12 cellular contexts compared by ENCODE assay signal in the genomic region with DNA sequence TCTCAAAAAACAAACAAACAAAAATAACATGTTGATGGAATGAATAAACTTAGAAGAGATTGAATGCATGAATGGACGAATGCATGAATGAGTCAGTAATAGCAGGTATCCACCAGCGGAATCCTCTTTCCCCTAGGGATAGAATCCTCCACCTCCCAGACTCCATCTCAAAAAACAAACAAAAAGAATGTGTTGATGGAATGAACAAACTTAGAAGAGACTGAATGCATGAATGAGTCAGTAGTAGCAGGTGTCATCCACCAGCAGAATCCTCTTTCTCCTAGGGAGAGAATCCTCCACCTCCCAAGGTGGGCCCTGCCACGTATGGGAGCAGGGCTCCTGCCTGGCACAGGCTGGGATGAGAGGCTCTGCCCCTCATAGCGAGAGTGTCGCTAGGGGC. TPM values are rescaled to one million over a fixed set of nuclear protein-coding genes. Genes with fewer than 3 reads are reported as not detected.
DNase-seq lines count a peak whose midpoint lies in the region; TF ChIP-seq lines count a peak whose summit lies in the region.
"Had no signal": no experiment of that assay in that cellular context is flagged by ENCODE, and none has a peak within 500 bp of the region (broad histone marks: within the 10 kb centered on the region; RNA-seq: fewer than 3 reads in every experiment).

No MANE protein-coding gene starts in this region.

- no peaks in the 10 kb centered on the region for H3K9me3 ChIP-seq in Karpas-422 (ENCODE audit: low read length)
- H3K9me3 ChIP-seq in trophoblast cell (ENCODE audit: insufficient read depth, low read depth, low read length), result no peaks in the 10 kb centered on the region

- H3K36me3 ChIP-seq in Karpas-422 (ENCODE audit: insufficient read depth, low read length) (no peaks in the 10 kb centered on the region), trophoblast cell (ENCODE audit: control insufficient read depth in 1 of 2, insufficient read depth in 2 of 2, low read length in 2 of 2) (no peaks in the 10 kb centered on the region)

- no peak overlapping the region for H2BK120ac ChIP-seq in trophoblast cell (ENCODE audit: insufficient read depth, low read length, poor library complexity)

- peak overlapping the region; percentile 99 to 100 (median 100) for H3K27ac Mint-ChIP-seq in CD14-positive monocyte
- H3K27ac Mint-ChIP-seq in HFFc6, result no peak overlapping the region

- H3K4me1 ChIP-seq in Karpas-422 (ENCODE audit: low read length) (peaks cover 37% of the 10 kb centered on the region), trophoblast cell (ENCODE audit: control insufficient read depth in 1 of 2, insufficient read depth in 2 of 2, low read length in 2 of 2) (peaks cover 19 to 21% of the 10 kb centered on the region in 2 experiments)

- H3K27me3 Mint-ChIP-seq in CD14-positive monocyte (ENCODE audit: low read depth in 3 of 3), result peaks cover 0 to 9% (median 2%) of the 10 kb centered on the region in 3 donors
- H3K27me3 Mint-ChIP-seq in HFFc6 (ENCODE audit: insufficient read depth), result no peaks in the 10 kb centered on the region
- H3K27me3 Mint-ChIP-seq: activated naive CD8-positive, alpha-beta T cell had no signal

- H3K23ac ChIP-seq in trophoblast cell (ENCODE audit: low read length), result no peak overlapping the region

- H3K9ac ChIP-seq in Karpas-422 (ENCODE audit: low read length) (peak overlapping the region; percentile 66), trophoblast cell (ENCODE audit: low read length) (no peak overlapping the region)

- no peak overlapping the region for H4K8ac ChIP-seq in trophoblast cell (ENCODE audit: low read depth, low read length)

- H3K4me3 Mint-ChIP-seq in CD14-positive monocyte (no peak overlapping the region), HFFc6 (no peak overlapping the region)
- H3K4me3 Mint-ChIP-seq: endodermal cell had no signal

- no peaks in the 10 kb centered on the region for H4K20me1 ChIP-seq in Karpas-422 (ENCODE audit: insufficient read depth, low read depth, low read length)

- H2AK5ac ChIP-seq in trophoblast cell (ENCODE audit: low read length), result no peak overlapping the region

- no peak for DNase-seq in CD14-positive monocyte (ENCODE audit: low spot score)
- DNase-seq in Karpas-422, result no peak
- DNase-seq in caudate nucleus (lab: John Stamatoyannopoulos, UW), result no peak
- DNase-seq in trophoblast cell, result peak; percentile 65 to 89
- DNase-seq in stimulated activated CD4-positive, alpha-beta T cell treated with anti-CD3 and anti-CD28 coated beads, Interleukin-15, amount 100 ng/mL, for 24 hours, result no peak
- no peak for DNase-seq in NCI-H446 treated with DMSO at 0.1 percent for 48 hours (lab: John Stamatoyannopoulos, UW)
- no peak for DNase-seq in HFFc6
- no peak for DNase-seq in stimulated activated CD4-positive, alpha-beta T cell treated with anti-CD3 and anti-CD28 coated beads, Interleukin-4, amount 100 ng/mL, for 1 hour
- DNase-seq: endodermal cell, NCI-H2029 treated with DMSO at 0.1 percent for 48 hours, OCI-M1 had no signal

- peaks cover 92% of the 10 kb centered on the region for H3K4me1 Mint-ChIP-seq in CD14-positive monocyte
- H3K4me1 Mint-ChIP-seq in HFFc6 (ENCODE audit: low read depth), result peaks cover 48% of the 10 kb centered on the region

- no peak overlapping the region for H2BK12ac ChIP-seq in trophoblast cell (ENCODE audit: low read length)

- peaks cover 0 to 2% (median 0%) of the 10 kb centered on the region in 7 donors for H3K9me3 Mint-ChIP-seq in CD14-positive monocyte
- no peaks in the 10 kb centered on the region for H3K9me3 Mint-ChIP-seq in HFFc6
- H3K9me3 Mint-ChIP-seq: endodermal cell had no signal

- no peak overlapping the region for H3K14ac ChIP-seq in trophoblast cell (ENCODE audit: low read length)

- no CpG with 5 or more reads among the region's 5 CpGs for WGBS in trophoblast cell (ENCODE audit: extremely low coverage, insufficient coverage, insufficient read length)

- H3K4me3 ChIP-seq in Karpas-422 (ENCODE audit: low read length) (peak overlapping the region; percentile 37; the same call in 1 of the 2 replicates), trophoblast cell (ENCODE audit: low read depth, low read length) (no peak overlapping the region)

- H3K4ac ChIP-seq in trophoblast cell (ENCODE audit: low read depth, low read length), result no peak overlapping the region

- H3K79me1 ChIP-seq in trophoblast cell (ENCODE audit: low read length), result peaks cover 9% of the 10 kb centered on the region

- TF ChIP-seq CTCF in CD14-positive monocyte (IDR thresholded peaks at IDR 0.05) (no peak), HFFc6 (IDR thresholded peaks at IDR 0.05) (no peak)

- H3K27me3 ChIP-seq in Karpas-422 (ENCODE audit: low read length) (no peaks in the 10 kb centered on the region), trophoblast cell (ENCODE audit: insufficient read depth, low read length) (no peaks in the 10 kb centered on the region)

- H2AFZ ChIP-seq in Karpas-422 (ENCODE audit: low read length), result no peak overlapping the region
- H2AFZ ChIP-seq in trophoblast cell (ENCODE audit: insufficient read depth, low read length, poor library complexity), result no peak overlapping the region

- H2BK5ac ChIP-seq in trophoblast cell (ENCODE audit: low read depth, low read length, poor library complexity), result no peak overlapping the region

- intact Hi-C loops in CD14-positive monocyte (cut with micrococcal nuclease), result loop anchor here in 1 of 2 donors (5.0 kb wide), 1 partner anchor 41 kb away; no protein-coding TSS in a partner anchor

- no peaks in the 10 kb centered on the region for H3K9me2 ChIP-seq in Karpas-422 (replicated peaks; ENCODE audit: insufficient read depth, low read length)

- no peak overlapping the region for H3K18ac ChIP-seq in trophoblast cell (ENCODE audit: low read length)

- no peaks in the 10 kb centered on the region for H3K79me2 ChIP-seq in Karpas-422 (ENCODE audit: low read length)
- no peaks in the 10 kb centered on the region for H3K79me2 ChIP-seq in trophoblast cell (ENCODE audit: control insufficient read depth, insufficient read depth, low read length, poor library complexity)

- no peak overlapping the region for H4K91ac ChIP-seq in trophoblast cell (ENCODE audit: low read depth, low read length)

- H4K12ac ChIP-seq in trophoblast cell (ENCODE audit: low read depth, low read length), result no peak overlapping the region

- H3K27ac ChIP-seq in Karpas-422 (ENCODE audit: low read length) (peak overlapping the region; percentile 95), caudate nucleus (ENCODE audit: low read depth, low read length) (peak overlapping the region; percentile 9), trophoblast cell (ENCODE audit: low read depth, low read length) (no peak overlapping the region)

- peaks cover 8 to 10% of the 10 kb centered on the region in 2 donors for H3K36me3 Mint-ChIP-seq in CD14-positive monocyte
- H3K36me3 Mint-ChIP-seq in HFFc6 (ENCODE audit: low read depth), result no peaks in the 10 kb centered on the region
- H3K36me3 Mint-ChIP-seq: activated naive CD8-positive, alpha-beta T cell had no signal

- H3K4me2 ChIP-seq in Karpas-422 (ENCODE audit: low read depth, low read length, poor library complexity, severe bottlenecking) (peak overlapping the region; percentile 72), trophoblast cell (ENCODE audit: low read length) (no peak overlapping the region)

RNA-seq across cellular contexts. Expression of a gene that starts 26.8 kb away (rescaled TPM):
- 1 to 10 TPM; 4.1 to 5.8 TPM for polyA plus RNA-seq in CD14-positive monocyte
- total RNA-seq in Karpas-422 (2014; rRNA removed; shearing (Covaris generic); ENCODE audit: low replicate concordance), result 86.1 and 160 TPM in 2 replicates
- polyA plus RNA-seq in trophoblast cell (2013), result 14.7 and 14.9 TPM in 2 replicates
- 10 to 100 TPM in 3 of 6 experiments, 1 to 10 TPM in 3; 9.4 to 10.6 (median 9.9) TPM for total RNA-seq in HFFc6 (2021; fragmentation: NEBNext Ultra II Directional; extraction: Animal tissue kit (Norgen Biotek cat#: 25700))

RNA-seq across cellular contexts. Expression of a gene that starts 45.3 kb away (rescaled TPM):
- 100 to 1,000 TPM; 162 to 180 TPM for polyA plus RNA-seq in CD14-positive monocyte
- 145 and 287 TPM in 2 replicates for total RNA-seq in Karpas-422 (2014; rRNA removed; shearing (Covaris generic); ENCODE audit: low replicate concordance)
- polyA plus RNA-seq in trophoblast cell (2013), result 81.3 and 83.7 TPM in 2 replicates
- total RNA-seq in HFFc6 (2021; fragmentation: NEBNext Ultra II Directional; extraction: Animal tissue kit (Norgen Biotek cat#: 25700)), result 100 to 1,000 TPM; 160 to 173 (median 168) TPM

Comparison
In these comparisons a context has a peak if more than half of its experiments do, and no peak if none do; other contexts are left out.
1. DNase-seq: peak in trophoblast cell (2 of 2); none in CD14-positive monocyte (single experiment), Karpas-422 (single experiment), caudate nucleus (0 of 61), stimulated activated CD4-positive, alpha-beta T cell treated with anti-CD3 and anti-CD28 coated beads, Interleukin-15, amount 100 ng/mL, for 24 hours (single experiment), NCI-H446 treated with DMSO at 0.1 percent for 48 hours (single experiment), HFFc6 (single experiment) and stimulated activated CD4-positive, alpha-beta T cell treated with anti-CD3 and anti-CD28 coated beads, Interleukin-4, amount 100 ng/mL, for 1 hour (single experiment).